Comparison of ENCODE assay signal across 14 cellular contexts in the genomic region with DNA sequence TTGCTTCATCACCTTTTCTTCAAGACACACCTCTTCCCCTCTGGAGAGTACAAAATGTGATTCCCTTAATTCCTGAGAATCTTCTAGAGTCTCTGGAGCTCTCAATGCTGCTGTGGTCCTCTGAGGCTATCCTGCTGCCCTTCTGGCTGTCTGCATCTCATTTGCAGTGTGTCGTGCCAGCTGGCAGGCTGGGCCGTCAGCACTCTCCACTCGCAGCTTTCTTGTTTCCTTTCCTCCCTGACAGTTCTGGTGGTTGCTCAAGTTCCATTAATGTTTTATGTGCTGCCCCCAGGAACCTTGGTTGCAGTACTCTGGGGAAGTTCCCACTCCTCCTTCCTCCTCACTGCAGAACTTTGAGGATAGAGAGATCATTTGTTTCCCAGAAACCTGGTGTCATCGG.
DNase-seq lines count a peak whose midpoint lies in the region; ATAC-seq and TF ChIP-seq lines count a peak whose summit lies in the region.
"Had no signal": no experiment of that assay in that cellular context is flagged by ENCODE, and none has a peak within 500 bp of the region (broad histone marks: within the 10 kb centered on the region; RNA-seq: fewer than 3 reads in every experiment).

No MANE protein-coding gene starts in this region.

- TF ChIP-seq CTCF in right atrium auricular region (IDR thresholded peaks at IDR 0.05) (no peak), neural crest cell (conservative IDR thresholded peaks at IDR 0.05) (no peak)

- no peaks in the 10 kb centered on the region for H3K36me3 Mint-ChIP-seq in neural crest cell (ENCODE audit: low read depth)
- no peaks in the 10 kb centered on the region for H3K36me3 Mint-ChIP-seq in CD8-positive, alpha-beta memory T cell
- H3K36me3 Mint-ChIP-seq: activated CD8-positive, alpha-beta memory T cell treated with anti-CD3 and anti-CD28 coated beads, Interleukin-2, amount 10 ng/mL, durations not matched to agents 7 days and 5 days; activated naive CD8-positive, alpha-beta T cell treated with anti-CD3 and anti-CD28 coated beads, Interleukin-2, amount 10 ng/mL, durations not matched to agents 7 days and 5 days; naive B cell had no signal

- no peak overlapping the region for H3K27ac ChIP-seq in right atrium auricular region
- H3K27ac ChIP-seq in CD8-positive, alpha-beta memory T cell (ENCODE audit: low read depth, low read length): no peak overlapping the region

- POLR2A ChIA-PET in CD8-positive, alpha-beta memory T cell (lab: Charles Lee): no interaction called here

- H3K36me3 ChIP-seq in right atrium auricular region: no peaks in the 10 kb centered on the region
- H3K36me3 ChIP-seq in CD8-positive, alpha-beta memory T cell (ENCODE audit: insufficient read depth, low read length): no peaks in the 10 kb centered on the region

- no peak overlapping the region for H3K4me3 ChIP-seq in right atrium auricular region
- no peak overlapping the region for H3K4me3 ChIP-seq in CD8-positive, alpha-beta memory T cell (ENCODE audit: low read length)

- CTCF ChIA-PET in CD8-positive, alpha-beta memory T cell (lab: Charles Lee): no interaction called here

- no peaks in the 10 kb centered on the region for H3K9me3 Mint-ChIP-seq in neural crest cell
- H3K9me3 Mint-ChIP-seq in CD8-positive, alpha-beta memory T cell: peaks cover 0 to 6% (median 0%) of the 10 kb centered on the region in 5 donors
- H3K9me3 Mint-ChIP-seq: activated naive CD8-positive, alpha-beta T cell treated with anti-CD3 and anti-CD28 coated beads, Interleukin-2, amount 10 ng/mL, durations not matched to agents 7 days and 5 days; T-helper 2 cell treated with Interferon-gamma antibody and Interleukin-4, amounts not matched to agents 5 μg/mL and 100 μg/mL, for 36 hours had no signal

- peak overlapping the region; percentile 25 for H3K4me3 Mint-ChIP-seq in neural crest cell
- no peak overlapping the region for H3K4me3 Mint-ChIP-seq in CD8-positive, alpha-beta memory T cell
- H3K4me3 Mint-ChIP-seq: activated CD8-positive, alpha-beta memory T cell treated with anti-CD3 and anti-CD28 coated beads, Interleukin-2, amount 10 ng/mL, durations not matched to agents 7 days and 5 days; activated naive CD8-positive, alpha-beta T cell treated with anti-CD3 and anti-CD28 coated beads, Interleukin-2, amount 10 ng/mL, durations not matched to agents 7 days and 5 days; naive B cell; T-helper 2 cell treated with Interferon-gamma antibody and Interleukin-4, amounts not matched to agents 5 μg/mL and 100 μg/mL, for 36 hours had no signal

- ATAC-seq in Right ventricle myocardium inferior (peak; percentile 91), GM18907 (IDR thresholded peaks at IDR 0.05; ENCODE audit: unreplicated experiment) (no peak), GM19395 (IDR thresholded peaks at IDR 0.05; ENCODE audit: unreplicated experiment) (no peak)
- ATAC-seq: activated CD8-positive, alpha-beta memory T cell treated with anti-CD3 and anti-CD28 coated beads, Interleukin-2, amount 10 ng/mL, durations not matched to agents 7 days and 5 days had no signal

- H3K4me1 ChIP-seq in right atrium auricular region: peaks cover 0 to 29% of the 10 kb centered on the region in 2 donors
- no peaks in the 10 kb centered on the region for H3K4me1 ChIP-seq in CD8-positive, alpha-beta memory T cell (ENCODE audit: insufficient read depth, low read length)

- H3K9me3 ChIP-seq in right atrium auricular region: no peaks in the 10 kb centered on the region
- H3K9me3 ChIP-seq in CD8-positive, alpha-beta memory T cell (ENCODE audit: low read length): no peaks in the 10 kb centered on the region

- peak; percentile 88 for DNase-seq in Right ventricle myocardium inferior (ENCODE audit: missing footprints)
- no peak for DNase-seq in right atrium auricular region (ENCODE audit: low spot score)
- DNase-seq in globus pallidus (ENCODE audit: low spot score): peak; percentile 40
- no peak for DNase-seq in neural crest cell (ENCODE audit: low read depth, low spot score)
- no peak for DNase-seq in CD8-positive, alpha-beta memory T cell
- DNase-seq in NCI-H2227 (lab: John Stamatoyannopoulos, UW; ENCODE audit: unreplicated experiment): no peak
- DNase-seq: activated CD8-positive, alpha-beta memory T cell treated with anti-CD3 and anti-CD28 coated beads, Interleukin-2, amount 10 ng/mL, durations not matched to agents 7 days and 5 days; activated naive CD8-positive, alpha-beta T cell treated with anti-CD3 and anti-CD28 coated beads, Interleukin-2, amount 10 ng/mL, durations not matched to agents 7 days and 5 days; effector memory CD4-positive, alpha-beta T cell; naive B cell; NCI-H1105 had no signal

- no peaks in the 10 kb centered on the region for H3K27me3 Mint-ChIP-seq in neural crest cell (ENCODE audit: low read depth)
- H3K27me3 Mint-ChIP-seq in CD8-positive, alpha-beta memory T cell: peaks cover 4 to 17% of the 10 kb centered on the region in 2 donors

- H3K4me1 Mint-ChIP-seq in neural crest cell: peaks cover 64% of the 10 kb centered on the region
- H3K4me1 Mint-ChIP-seq in CD8-positive, alpha-beta memory T cell: no peaks in the 10 kb centered on the region
- H3K4me1 Mint-ChIP-seq: activated CD8-positive, alpha-beta memory T cell treated with anti-CD3 and anti-CD28 coated beads, Interleukin-2, amount 10 ng/mL, durations not matched to agents 7 days and 5 days; activated naive CD8-positive, alpha-beta T cell treated with anti-CD3 and anti-CD28 coated beads, Interleukin-2, amount 10 ng/mL, durations not matched to agents 7 days and 5 days; naive B cell had no signal

- H3K27ac Mint-ChIP-seq in neural crest cell (ENCODE audit: unreplicated experiment): peak overlapping the region; percentile 16
- no peak overlapping the region for H3K27ac Mint-ChIP-seq in CD8-positive, alpha-beta memory T cell
- H3K27ac Mint-ChIP-seq: activated CD8-positive, alpha-beta memory T cell treated with anti-CD3 and anti-CD28 coated beads, Interleukin-2, amount 10 ng/mL, durations not matched to agents 7 days and 5 days; activated naive CD8-positive, alpha-beta T cell treated with anti-CD3 and anti-CD28 coated beads, Interleukin-2, amount 10 ng/mL, durations not matched to agents 7 days and 5 days; naive B cell; T-helper 2 cell treated with Interferon-gamma antibody and Interleukin-4, amounts not matched to agents 5 μg/mL and 100 μg/mL, for 36 hours had no signal

- no peaks in the 10 kb centered on the region for H3K27me3 ChIP-seq in right atrium auricular region
- peaks cover 3% of the 10 kb centered on the region for H3K27me3 ChIP-seq in CD8-positive, alpha-beta memory T cell (ENCODE audit: insufficient read depth, low read length, poor library complexity, severe bottlenecking)

- intact Hi-C loops in Right ventricle myocardium inferior (cut with DNase I): no loop called here

Comparison
In these comparisons a context has a peak if more than half of its experiments do, and no peak if none do; other contexts are left out.
1. DNase-seq: peak in Right ventricle myocardium inferior (single experiment) and globus pallidus (single experiment); none in right atrium auricular region (single experiment), neural crest cell (single experiment), CD8-positive, alpha-beta memory T cell (0 of 5) and NCI-H2227 (single experiment).